14 cellular contexts compared by ENCODE assay signal in the genomic region with DNA sequence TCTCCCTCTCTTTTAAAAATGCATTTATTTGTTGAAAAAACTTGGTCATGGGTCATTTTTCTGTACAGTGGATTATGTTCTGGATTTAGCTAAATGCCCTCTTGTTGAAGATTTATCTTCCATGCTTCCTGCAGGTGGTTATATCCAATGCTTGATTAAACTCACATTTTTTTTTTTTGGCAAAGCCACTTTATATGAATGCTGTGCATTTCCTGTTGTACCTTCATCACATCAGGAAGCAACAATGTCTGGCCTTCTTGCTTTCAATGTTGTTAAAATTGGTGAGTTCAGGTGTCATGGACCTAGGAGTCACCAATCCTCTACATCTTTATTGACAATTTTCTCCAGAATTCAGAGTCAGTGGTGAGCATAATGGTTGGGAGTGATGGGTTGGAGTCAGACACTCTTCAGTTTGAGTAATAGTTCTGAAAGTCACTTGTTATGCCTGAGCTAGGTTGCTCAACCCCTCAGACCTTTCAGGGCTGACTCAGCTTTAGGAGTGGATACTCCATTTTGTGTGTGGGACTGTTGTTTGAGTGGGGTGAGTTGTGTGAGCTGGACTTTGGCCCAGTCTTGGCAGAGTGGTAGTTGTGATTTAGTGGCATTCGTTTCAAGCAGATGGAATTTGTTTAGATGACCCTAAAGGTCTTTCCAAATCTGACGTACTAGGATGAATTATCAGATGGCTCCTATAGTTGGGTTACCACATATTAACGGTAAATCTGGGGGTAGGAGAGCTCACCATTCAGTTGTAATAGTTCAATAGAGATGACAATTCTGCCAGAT.
A peak's percentile ranks its signal among the peaks of the same experiment; 100 is the strongest.
DNase-seq lines count a peak whose midpoint lies in the region; ATAC-seq and TF ChIP-seq lines count a peak whose summit lies in the region.
"Had no signal": no experiment of that assay in that cellular context is flagged by ENCODE, and none has a peak within 500 bp of the region (broad histone marks: within the 10 kb centered on the region; RNA-seq: fewer than 3 reads in every experiment).

No MANE protein-coding gene starts in this region.

- no peak for TF ChIP-seq CTCF in AG09319 (IDR thresholded peaks at IDR 0.05; ENCODE audit: low read depth, low read length)

- DNase-seq in AG09319 (ENCODE audit: extremely low read depth, low read depth) (peak; percentile 96), HS-27A (ENCODE audit: low read depth) (peak; percentile 71), dermis microvascular lymphatic vessel endothelial cell (ENCODE audit: low read depth in 2 of 2) (peak; percentile 93 to 94), non-pigmented ciliary epithelial cell (ENCODE audit: low read depth) (peak; percentile 47), NCI-H345 (lab: John Stamatoyannopoulos, UW) (no peak)
- DNase-seq: activated B cell treated with CpG ODN at 0.5 μM for 24 hours; effector memory CD4-positive, alpha-beta T cell; naive B cell; NCI-H2227 treated with DMSO at 0.1 percent for 48 hours; SHP77 had no signal

- ATAC-seq in HG03025 (IDR thresholded peaks at IDR 0.05; ENCODE audit: low FRiP score, unreplicated experiment) (no peak), HG02759 (IDR thresholded peaks at IDR 0.05; ENCODE audit: unreplicated experiment) (no peak), HG02870 (IDR thresholded peaks at IDR 0.05; ENCODE audit: unreplicated experiment) (no peak)
- ATAC-seq: K562 had no signal
